Comparison of ENCODE assay signal across 20 cellular contexts in the genomic region with DNA sequence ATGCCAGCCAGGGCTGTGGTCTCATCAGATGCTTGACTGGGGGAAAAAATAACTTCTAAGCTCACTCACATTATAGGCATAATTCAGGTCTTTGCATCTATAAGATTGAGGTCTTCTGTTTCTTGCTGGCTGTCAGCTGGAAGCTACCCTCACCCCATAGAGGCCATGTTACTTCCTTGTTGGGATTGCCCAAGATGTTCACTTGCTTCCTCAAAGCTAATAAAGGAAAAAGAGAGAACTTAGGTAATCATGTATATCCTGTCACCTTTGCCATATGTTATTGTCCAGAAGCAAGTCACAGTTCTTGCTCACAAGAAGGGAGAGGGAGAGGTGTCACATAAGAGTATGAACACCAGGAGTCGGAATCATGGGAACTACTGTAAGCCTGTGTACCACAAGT. TPM values are rescaled to one million over a fixed set of nuclear protein-coding genes. Genes with fewer than 3 reads are reported as not detected.
"Had no signal": no experiment of that assay in that cellular context is flagged by ENCODE, and none has a peak within 500 bp of the region (broad histone marks: within the 10 kb centered on the region; RNA-seq: fewer than 3 reads in every experiment).

No MANE protein-coding gene starts in this region.

- H3K27ac Mint-ChIP-seq: activated B cell treated with CpG ODN at 0.5 μM for 24 hours; activated naive CD4-positive, alpha-beta T cell treated with anti-CD3 and anti-CD28 coated beads, Interleukin-2, amount 50 U/mL, for 72 hours; brain; neural progenitor cell; stimulated activated naive CD8-positive, alpha-beta T cell treated with anti-CD3 and anti-CD28 coated beads, Interleukin-15, amount 100 ng/mL, for 72 hours had no signal

- DNase-seq: activated B cell treated with CpG ODN at 0.5 μM for 24 hours; activated CD4-positive, alpha-beta T cell treated with anti-CD3 and anti-CD28 coated beads, Interleukin-2, amount 50 U/mL, for 1 hour; activated T-cell treated with anti-CD3 and anti-CD28 coated beads for 4 hours; amniotic stem cell; effector memory CD4-positive, alpha-beta T cell; pancreas; stimulated activated CD4-positive, alpha-beta T cell treated with anti-CD3 and anti-CD28 coated beads, Interleukin-15, amount 100 ng/mL, for 24 hours; stimulated activated CD4-positive, alpha-beta T cell treated with anti-CD3 and anti-CD28 coated beads, Interleukin-4, amount 100 ng/mL, for 4 hours; stimulated activated naive CD8-positive, alpha-beta T cell treated with anti-CD3 and anti-CD28 coated beads, Interleukin-15, amount 100 ng/mL, for 72 hours; testis had no signal

- H3K9me3 Mint-ChIP-seq: neural progenitor cell had no signal

- H3K27me3 Mint-ChIP-seq: activated B cell treated with CpG ODN at 0.5 μM for 24 hours; brain; central memory CD8-positive, alpha-beta T cell; stimulated activated naive CD8-positive, alpha-beta T cell treated with anti-CD3 and anti-CD28 coated beads, Interleukin-15, amount 100 ng/mL, for 72 hours had no signal

- H3K4me3 Mint-ChIP-seq: activated B cell treated with CpG ODN at 0.5 μM for 24 hours; brain; central memory CD8-positive, alpha-beta T cell; neural progenitor cell; stimulated activated naive CD8-positive, alpha-beta T cell treated with anti-CD3 and anti-CD28 coated beads, Interleukin-15, amount 100 ng/mL, for 72 hours had no signal

- ATAC-seq: activated naive CD4-positive, alpha-beta T cell treated with anti-CD3 and anti-CD28 coated beads, Interleukin-2, amount 50 U/mL, for 72 hours; gastroesophageal sphincter; pancreas; stimulated activated naive CD8-positive, alpha-beta T cell treated with anti-CD3 and anti-CD28 coated beads, Interleukin-15, amount 100 ng/mL, for 72 hours had no signal

- H3K36me3 Mint-ChIP-seq: brain had no signal

- H3K4me1 Mint-ChIP-seq: activated B cell treated with CpG ODN at 0.5 μM for 24 hours; brain; central memory CD8-positive, alpha-beta T cell; neural progenitor cell; stimulated activated naive CD8-positive, alpha-beta T cell treated with anti-CD3 and anti-CD28 coated beads, Interleukin-15, amount 100 ng/mL, for 72 hours had no signal

RNA-seq across cellular contexts. Expression of a gene that starts 38.6 kb away (rescaled TPM):
- total RNA-seq: activated B cell treated with CpG ODN at 0.5 μM for 24 hours; activated CD8-positive, alpha-beta memory T cell treated with anti-CD3 and anti-CD28 coated beads for 36 hours; fibroblast of lung; gastroesophageal sphincter; lower leg skin; myocyte; pancreas; urinary bladder had no signal
